8 cellular contexts compared by ENCODE assay signal in genomic region chr6:139134817-139135577, GRCh38. TPM values are rescaled to one million over a fixed set of nuclear protein-coding genes. Genes with fewer than 3 reads are reported as not detected.
DNase-seq lines count a peak whose midpoint lies in the region; ATAC-seq and TF ChIP-seq lines count a peak whose summit lies in the region.

Gene HECA (plus strand): TSS chr6:139135080. CDS start chr6:139135397, 317 bp downstream.

- in situ Hi-C loops in Caki2 (cut with HindIII; ENCODE audit: low pct_unique_long_range_greater_than_20kb, low sequenced_read_pairs): no loop called here

- H3K79me2 ChIP-seq in OCI-LY3 (ENCODE audit: low read length): peaks cover 39% of the 10 kb centered on the region

- H3K9ac ChIP-seq in HUES64 (ENCODE audit: low read depth, low read length): peak within 1 kb of the TSS; percentile 66
- H3K9ac ChIP-seq in OCI-LY3 (ENCODE audit: low read length): peak within 1 kb of the TSS; percentile 95

- H3K27me3 ChIP-seq in HUES64 (ENCODE audit: insufficient read depth, low read length): peaks cover 5% of the 10 kb centered on the region; the same call in 1 of the 2 replicates
- H3K27me3 ChIP-seq in OCI-LY3 (ENCODE audit: low read depth, low read length): no peaks in the 10 kb centered on the region

- peaks cover 5% of the 10 kb centered on the region for H3K4me1 ChIP-seq in HUES64 (ENCODE audit: insufficient read depth, low read length)
- peaks cover 43% of the 10 kb centered on the region for H3K4me1 ChIP-seq in OCI-LY3 (ENCODE audit: low read length)

- peak within 1 kb of the TSS; percentile 100 for H3K4me2 ChIP-seq in OCI-LY3 (ENCODE audit: low read length)

- peaks cover 6% of the 10 kb centered on the region; the same call in 1 of the 2 replicates for H4K20me1 ChIP-seq in OCI-LY3 (ENCODE audit: insufficient read depth, low read length)

- H3K4me3 Mint-ChIP-seq in endothelial cell (ENCODE audit: unreplicated experiment) (peak within 1 kb of the TSS; percentile 95), mesothelial cell of epicardium (peak within 1 kb of the TSS; percentile 87)

- peak within 1 kb of the TSS; percentile 96 for H3K27ac Mint-ChIP-seq in endothelial cell (ENCODE audit: unreplicated experiment)
- H3K27ac Mint-ChIP-seq in mesothelial cell of epicardium: peak within 1 kb of the TSS; percentile 94

- ATAC-seq in GM21515 (IDR thresholded peaks at IDR 0.05; ENCODE audit: unreplicated experiment): peak; percentile 88

- peaks cover 5% of the 10 kb centered on the region for H3K27me3 Mint-ChIP-seq in endothelial cell (ENCODE audit: unreplicated experiment)
- no peaks in the 10 kb centered on the region for H3K27me3 Mint-ChIP-seq in mesothelial cell of epicardium (ENCODE audit: low read depth)

- H3K4me1 Mint-ChIP-seq in endothelial cell (ENCODE audit: unreplicated experiment) (peaks cover 27% of the 10 kb centered on the region), mesothelial cell of epicardium (peaks cover 25% of the 10 kb centered on the region)

- H3K9me3 ChIP-seq in HUES64 (ENCODE audit: insufficient read depth, low read depth, low read length) (no peaks in the 10 kb centered on the region), OCI-LY3 (ENCODE audit: insufficient read depth, low read length) (no peaks in the 10 kb centered on the region)

- H3K4me3 ChIP-seq in HUES64 (ENCODE audit: low read length) (peak within 1 kb of the TSS; percentile 84), OCI-LY3 (ENCODE audit: low read length) (peak within 1 kb of the TSS; percentile 99)

- no peaks in the 10 kb centered on the region for H3K9me3 Mint-ChIP-seq in endothelial cell (ENCODE audit: unreplicated experiment)
- no peaks in the 10 kb centered on the region for H3K9me3 Mint-ChIP-seq in mesothelial cell of epicardium

- DNase-seq in Caki2 (ENCODE audit: low read depth): peak; percentile 92
- peak; percentile 100 for DNase-seq in activated CD8-positive, alpha-beta memory T cell treated with anti-CD3 and anti-CD28 coated beads, Interleukin-2, amount 50 U/mL, for 48 hours
- peak; percentile 99 for DNase-seq in endothelial cell (ENCODE audit: low spot score)
- peak; percentile 97 to 98 for DNase-seq in mesothelial cell of epicardium (ENCODE audit: low spot score in 2 of 2, unreplicated experiment in 2 of 2)
- DNase-seq in stimulated activated CD8-positive, alpha-beta memory T cell treated with anti-CD3 and anti-CD28 coated beads, Interleukin-15, amount 100 ng/mL, for 4 hours (ENCODE audit: low read depth in 2 of 2): peak; percentile 98

- H3K27ac ChIP-seq in HUES64 (ENCODE audit: low read depth, low read length) (no peak within 1 kb of the TSS; the same call in 1 of the 2 replicates), OCI-LY3 (ENCODE audit: low read length) (peak within 1 kb of the TSS; percentile 65)

- no peaks in the 10 kb centered on the region for H3K36me3 ChIP-seq in HUES64 (ENCODE audit: insufficient read depth, low read length)
- peaks cover 6% of the 10 kb centered on the region for H3K36me3 ChIP-seq in OCI-LY3 (replicated peaks; ENCODE audit: low read depth, low read length)

- H2AFZ ChIP-seq in OCI-LY3 (ENCODE audit: low read depth, low read length): peak within 1 kb of the TSS; percentile 54

- peaks cover 13% of the 10 kb centered on the region for H3K36me3 Mint-ChIP-seq in endothelial cell (ENCODE audit: low read depth, unreplicated experiment)
- H3K36me3 Mint-ChIP-seq in mesothelial cell of epicardium: no peaks in the 10 kb centered on the region

- TF ChIP-seq CTCF in OCI-LY3 (IDR thresholded peaks at IDR 0.05; ENCODE audit: low read depth, low read length) (no peak), endothelial cell (IDR thresholded peaks at IDR 0.05; ENCODE audit: unreplicated experiment) (no peak), mesothelial cell of epicardium (IDR thresholded peaks at IDR 0.05; ENCODE audit: unreplicated experiment) (no peak)

- WGBS in HUES64: 2% methylated on average over 105 of the region's 105 CpGs

RNA-seq across cellular contexts. Expression of gene HECA, which starts in this region (rescaled TPM):
- total RNA-seq in Caki2 (2014; rRNA removed; shearing (Covaris generic); ENCODE audit: low replicate concordance): 5.2 TPM in 2 replicates
- polyA plus RNA-seq in HUES64 (2013, experiment 1 of 2): 2.3 TPM
- 3.0 TPM for polyA plus RNA-seq in HUES64 (2013, experiment 2 of 2)
- 36.7 TPM for total RNA-seq in endothelial cell (ENCODE audit: unreplicated experiment)
- total RNA-seq in mesothelial cell of epicardium: 25.9 to 28.5 TPM (median 27.5 TPM) in 3 replicates
